11 cellular contexts compared by ENCODE assay signal in the genomic region with DNA sequence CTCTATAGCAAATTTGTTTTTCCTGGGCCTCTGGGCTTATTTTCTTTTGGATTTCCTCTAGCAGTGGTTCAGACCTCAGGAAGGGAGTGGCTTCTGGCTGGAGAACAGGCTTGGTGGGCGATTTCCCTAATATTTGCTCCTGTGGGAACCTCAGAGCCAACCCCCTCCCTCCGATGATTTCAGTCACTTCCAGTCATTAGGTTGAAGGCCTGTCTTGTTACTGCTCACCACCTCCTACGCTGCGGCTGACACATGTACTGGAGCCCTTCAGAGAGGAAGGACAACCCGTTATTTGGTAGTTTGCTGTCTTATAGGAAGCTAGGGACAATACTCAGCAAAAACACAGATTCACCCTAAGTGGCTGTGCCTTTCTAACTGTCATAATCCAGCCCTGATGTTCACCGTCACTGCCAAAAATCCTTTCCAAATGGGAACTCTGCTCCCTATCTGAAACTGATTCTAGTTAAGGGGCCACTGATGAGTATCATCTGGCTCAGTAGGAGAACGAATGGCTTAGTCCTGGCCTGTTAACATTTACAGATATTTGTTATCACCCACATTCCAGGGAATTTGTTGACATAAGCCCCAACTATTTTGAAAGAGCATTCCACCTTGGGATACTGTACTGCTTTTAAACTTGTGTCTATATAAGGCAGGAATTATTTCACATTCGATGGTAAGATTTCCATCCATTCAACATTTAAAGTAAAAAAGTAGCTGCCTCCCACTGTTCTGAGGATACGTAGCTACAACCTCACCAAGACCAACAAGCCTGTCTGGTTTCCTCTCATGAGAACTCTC. TPM values are rescaled to one million over a fixed set of nuclear protein-coding genes. Genes with fewer than 3 reads are reported as not detected.
DNase-seq lines count a peak whose midpoint lies in the region; TF ChIP-seq lines count a peak whose summit lies in the region.
"Had no signal": no experiment of that assay in that cellular context is flagged by ENCODE, and none has a peak within 500 bp of the region (broad histone marks: within the 10 kb centered on the region; RNA-seq: fewer than 3 reads in every experiment).

No MANE protein-coding gene starts in this region.

- no peak for TF ChIP-seq CTCF in GM10248 (IDR thresholded peaks at IDR 0.05; ENCODE audit: control extremely low read depth, extremely low read depth, low read depth, missing control alignments)

- POLR2A ChIA-PET in GM10248 (lab: Yijun Ruan, JAX) = no interaction called here

- in situ Hi-C loops in HAP-1 (cut with MboI; ENCODE audit: low sequenced_read_pairs) = no loop called here
- in situ Hi-C loops in ACHN (cut with HindIII; ENCODE audit: low pct_ligation_motif_present, low pct_unique_long_range_greater_than_20kb, low sequenced_read_pairs) = no loop called here

- DNase-seq in AG20443 (ENCODE audit: low spot score) (peak; percentile 60), amniotic stem cell (lab: John Stamatoyannopoulos, UW) (peak; percentile 22), cardiac septum (ENCODE audit: low spot score) (peak; percentile 79), posterior vena cava (ENCODE audit: low spot score) (peak; percentile 87), GM10248 (ENCODE audit: extremely low spot score) (no peak), HAP-1 (ENCODE audit: low spot score in 2 of 2) (no peak), NCI-H128 (lab: John Stamatoyannopoulos, UW; ENCODE audit: unreplicated experiment) (no peak), ACHN (no peak)
- DNase-seq: NCI-H510A had no signal

- H3K9me3 ChIP-seq in HAP-1 = no peaks in the 10 kb centered on the region
- H3K9me3 ChIP-seq: BLaER1 treated with 17β-estradiol and CSF1 and Interleukin-3, amounts not matched to agents 10 nM and 100 nM had no signal

- intact Hi-C loops in cardiac septum (cut with DNase I) = no loop called here
- intact Hi-C loops in posterior vena cava (cut with DNase I) = no loop called here

- CTCF ChIA-PET in GM10248 (lab: Yijun Ruan, JAX) = no interaction called here

- no peaks in the 10 kb centered on the region for H3K4me1 ChIP-seq in HAP-1

- H3K36me3 ChIP-seq in HAP-1 (replicated peaks) = no peaks in the 10 kb centered on the region
- H3K36me3 ChIP-seq: BLaER1 treated with 17β-estradiol and CSF1 and Interleukin-3, amounts not matched to agents 10 nM and 100 nM had no signal

- no peaks in the 10 kb centered on the region for H3K27me3 ChIP-seq in HAP-1 (ENCODE audit: low read depth)
- H3K27me3 ChIP-seq: BLaER1 treated with 17β-estradiol and CSF1 and Interleukin-3, amounts not matched to agents 10 nM and 100 nM had no signal

- H3K4me3 ChIP-seq in HAP-1 = no peak overlapping the region
- H3K4me3 ChIP-seq: BLaER1 treated with 17β-estradiol and CSF1 and Interleukin-3, amounts not matched to agents 10 nM and 100 nM; GM12878 had no signal

RNA-seq across cellular contexts. Expression of a gene that starts 29.3 kb away (rescaled TPM):
- total RNA-seq in cardiac septum (233 TPM), posterior vena cava (10 to 100 TPM; 93.8 to 94.1 TPM)

Comparison
In these comparisons a context has a peak if more than half of its experiments do, and no peak if none do; other contexts are left out.
1. DNase-seq: peak in AG20443 (single experiment), amniotic stem cell (single experiment), cardiac septum (single experiment) and posterior vena cava (single experiment); none in GM10248 (single experiment), HAP-1 (0 of 2), NCI-H128 (single experiment) and ACHN (single experiment).